In the genomic region with DNA sequence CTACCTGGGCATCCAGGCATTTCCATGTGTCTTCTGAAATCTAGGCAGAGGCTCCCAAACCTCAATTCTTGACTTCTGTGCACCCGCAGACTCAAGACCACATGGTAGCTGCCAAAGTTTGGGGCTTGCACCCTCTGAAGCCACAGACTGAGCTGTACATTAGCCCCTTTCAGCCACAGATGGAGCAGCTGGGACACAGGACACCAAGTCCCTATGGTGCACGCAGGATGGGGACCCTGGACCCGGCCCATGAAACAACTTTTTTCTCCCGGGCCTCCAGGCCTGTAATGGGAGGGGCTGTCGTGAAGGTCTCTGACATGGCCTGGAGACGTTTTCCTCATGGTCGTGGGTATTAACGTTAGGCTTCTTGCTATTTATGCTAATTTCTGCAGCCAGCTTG, we compare ENCODE assay signal across 6 cellular contexts.
"Had no signal": no experiment of that assay in that cellular context is flagged by ENCODE, and none has a peak within 500 bp of the region (broad histone marks: within the 10 kb centered on the region; RNA-seq: fewer than 3 reads in every experiment).

No MANE protein-coding gene starts in this region.

- ATAC-seq: HepG2, K562 had no signal

- DNase-seq: IMR-90, KBM-7, KG1 had no signal

- H3K4me3 Mint-ChIP-seq: IgD-negative memory B cell had no signal

- H3K27ac Mint-ChIP-seq: IgD-negative memory B cell had no signal

- H3K27me3 Mint-ChIP-seq: IgD-negative memory B cell had no signal
